Comparison of ENCODE assay signal across 17 cellular contexts in genomic region chr10:48390005-48390871, GRCh38.
DNase-seq lines count a peak whose midpoint lies in the region; ATAC-seq, FAIRE-seq and TF ChIP-seq lines count a peak whose summit lies in the region.
"Had no signal": no experiment of that assay in that cellular context is flagged by ENCODE, and none has a peak within 500 bp of the region (broad histone marks: within the 10 kb centered on the region; RNA-seq: fewer than 3 reads in every experiment).

No MANE protein-coding gene starts in this region.

- TF ChIP-seq RAD21 in A549 (conservative IDR thresholded peaks at IDR 0.05 in 1 of 2, IDR thresholded peaks at IDR 0.05 in 1 of 2), result no peak

- POLR2A ChIA-PET in A549 (lab: Yijun Ruan, JAX), result no interaction called here
- POLR2A ChIA-PET in HEK293 (lab: Yijun Ruan, JAX), result no interaction called here

- 94% methylated on average over 6 of the region's 6 CpGs for WGBS in A549 (ENCODE audit: missing lambda C conversion rate)

- peak overlapping the region; percentile 9; the same call in 1 of the 3 replicates for H3K4me2 ChIP-seq in A549

- TF ChIP-seq CTCF in A549 (IDR thresholded peaks at IDR 0.05), result no peak
- TF ChIP-seq CTCF in HEK293 (tag by site-specific recombination; IDR thresholded peaks at IDR 0.05), result no peak

- CTCF ChIA-PET in A549 (lab: Yijun Ruan, JAX), result no interaction called here
- CTCF ChIA-PET in HEK293 (lab: Yijun Ruan, JAX), result interaction anchor here (0.5 to 0.8 kb wide), 2 partner anchors 13 to 266 kb away, joined by 3 read pairs; no protein-coding TSS in a partner anchor

- TF ChIP-seq EP300 in A549 (IDR thresholded peaks at IDR 0.05), result no peak

- no peaks in the 10 kb centered on the region for H3K36me3 ChIP-seq in HEK293 (ENCODE audit: control insufficient read depth in 2 of 2, insufficient read depth in 1 of 2, low read length in 2 of 2)
- H3K36me3 ChIP-seq in SJCRH30, result no peaks in the 10 kb centered on the region
- H3K36me3 ChIP-seq: ovary had no signal

- H3K4me1 ChIP-seq in A549, result peaks cover 11% of the 10 kb centered on the region; the same call in 2 of the 3 replicates
- H3K4me1 ChIP-seq in HEK293 (ENCODE audit: control insufficient read depth, insufficient read depth, low read length), result no peaks in the 10 kb centered on the region
- peaks cover 15% of the 10 kb centered on the region for H3K4me1 ChIP-seq in SJCRH30

- no peak for TF ChIP-seq POLR2A in A549 (IDR thresholded peaks at IDR 0.05; ENCODE audit: low read length)

- H3K4me3 ChIP-seq in A549, result no peak overlapping the region
- no peak overlapping the region for H3K4me3 ChIP-seq in HEK293 (ENCODE audit: low read depth, low read length)
- no peak overlapping the region for H3K4me3 ChIP-seq in SJCRH30
- H3K4me3 ChIP-seq: ovary had no signal

- H3K9me3 ChIP-seq in A549 (no peaks in the 10 kb centered on the region), HEK293 (ENCODE audit: control insufficient read depth, insufficient read depth, low read depth, low read length) (no peaks in the 10 kb centered on the region), SJCRH30 (replicated peaks) (no peaks in the 10 kb centered on the region)
- H3K9me3 ChIP-seq: ovary had no signal

- ATAC-seq in A549 (no peak), left lobe of liver (peak; percentile 42), HG03439 (IDR thresholded peaks at IDR 0.05; ENCODE audit: unreplicated experiment) (no peak)

- FAIRE-seq in A549 (lab: Jason Lieb, UNC), result no peak

- no peaks in the 10 kb centered on the region for H3K27me3 ChIP-seq in SJCRH30
- H3K27me3 ChIP-seq: ovary had no signal

- no peak overlapping the region for H3K27ac ChIP-seq in A549
- no peak overlapping the region for H3K27ac ChIP-seq in HEK293 (ENCODE audit: extremely low read depth, low read depth, low read length)
- peak overlapping the region; percentile 3; the same call in 1 of the 2 replicates for H3K27ac ChIP-seq in SJCRH30
- H3K27ac ChIP-seq: ovary had no signal

- no peak for DNase-seq in A549 (ENCODE audit: low read depth in 1 of 2, low spot score in 1 of 2)
- DNase-seq in SJCRH30, result no peak
- DNase-seq in left lobe of liver (ENCODE audit: low spot score), result no peak
- no peak for DNase-seq in DMS 273 (lab: John Stamatoyannopoulos, UW; ENCODE audit: unreplicated experiment)
- DNase-seq in activated CD4-positive, alpha-beta T cell treated with anti-CD3 and anti-CD28 coated beads, Interleukin-2, amount 50 U/mL, for 4 hours, result no peak
- no peak for DNase-seq in central memory CD4-positive, alpha-beta T cell
- DNase-seq: activated gamma-delta T cell treated with Interleukin-2 at 50 U/mL for 16 hours; activated T-cell treated with anti-CD3 and anti-CD28 coated beads, Interleukin-2, amount 50 U/mL, for 1 hour; NCI-H1092; NCI-H526; nephron progenitor cell; NK-92 treated with Interleukin-12 subunit alpha and Interleukin-12 subunit beta, amount 100 ng/mL, for 24 hours; ovary; stimulated activated CD4-positive, alpha-beta T cell treated with anti-CD3 and anti-CD28 coated beads, Interleukin-2, amount 100 ng/mL, for 24 hours; trophoblast cell had no signal

TF ChIP-seq in A549, 52 proteins besides CTCF, POLR2A, EP300 and RAD21:
- TF ChIP-seq PHF8 (IDR thresholded peaks at IDR 0.05; ENCODE audit: borderline replicate concordance, low read depth) (no peak), ZNF302 (CRISPR knock-in tag; IDR thresholded peaks at IDR 0.05) (no peak), RFX5 (IDR thresholded peaks at IDR 0.05) (no peak), JUN (IDR thresholded peaks at IDR 0.05) (no peak), BHLHE40 (IDR thresholded peaks at IDR 0.05; ENCODE audit: low read depth, low read length) (no peak)

TF ChIP-seq in HEK293, 187 proteins besides CTCF, POLR2A, EP300 and RAD21:
- no peak for TF ChIP-seq ZFHX2 (tag by site-specific recombination; conservative IDR thresholded peaks at IDR 0.05)
- TF ChIP-seq ZNF10 (tag by site-specific recombination; IDR thresholded peaks at IDR 0.05), result 0 out of 2 replicates have a peak, but pooled peaks have one; percentile 74
- no peak for TF ChIP-seq PRDM6 (tag by site-specific recombination; IDR thresholded peaks at IDR 0.05)
